Comparison of ENCODE assay signal across 2 cellular contexts in genomic region chrY:24615412-24615811, GRCh38. TPM values are rescaled to one million over a fixed set of nuclear protein-coding genes. Genes with fewer than 3 reads are reported as not detected.
"Had no signal": no experiment of that assay in that cellular context is flagged by ENCODE, and none has a peak within 500 bp of the region (broad histone marks: within the 10 kb centered on the region; RNA-seq: fewer than 3 reads in every experiment).

No MANE protein-coding gene starts in this region.

RNA-seq across cellular contexts. Expression of gene BPY2B, which starts 2.4 kb away (rescaled TPM):
- total RNA-seq: G401, GM12878 had no signal
